Comparison of ENCODE assay signal across 4 cellular contexts in the genomic region with DNA sequence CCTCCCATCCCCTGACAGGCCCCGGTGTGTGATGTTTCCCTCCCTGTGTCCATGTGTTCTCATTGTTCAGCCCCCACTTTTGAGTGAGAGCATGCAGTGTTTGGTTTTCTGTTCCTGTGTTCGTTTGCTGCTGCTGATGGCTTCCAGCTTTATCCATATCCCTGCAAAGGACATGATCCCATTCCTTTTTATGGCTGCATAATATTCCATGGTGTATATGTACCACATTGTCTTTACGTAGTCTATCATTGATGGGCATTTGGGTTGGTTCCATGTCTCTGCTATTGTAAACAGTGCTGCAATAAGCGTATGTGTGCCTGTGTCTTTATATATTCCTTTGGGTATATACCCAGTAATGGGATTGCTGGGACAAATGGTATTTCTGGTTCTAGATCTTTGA. TPM values are rescaled to one million over a fixed set of nuclear protein-coding genes. Genes with fewer than 3 reads are reported as not detected.
DNase-seq lines count a peak whose midpoint lies in the region; ATAC-seq, FAIRE-seq and TF ChIP-seq lines count a peak whose summit lies in the region.
"Not testable (repeated sequence)": the region's sequence is repeated elsewhere in the genome, so short reads cannot be mapped to it uniquely, and the experiment has no call there.

No MANE protein-coding gene starts in this region.

- not testable (repeated sequence) for H4K20me1 ChIP-seq in K562 (replicated peaks; ENCODE audit: control insufficient read depth, insufficient read depth, low read length)

- CTCF ChIA-PET in HEK293 (lab: Yijun Ruan, JAX); K562 (lab: Yijun Ruan, JAX; ENCODE audit: low intra/inter-chr PET ratio): not testable (repeated sequence)

- ATAC-seq in SK-N-SH treated with all-trans-retinoic acid at 6 μM for 48 hours, K562: not testable (repeated sequence)

- DNase-seq in K562 (ENCODE audit: extremely low read depth in 1 of 4, low spot score in 3 of 4); endothelial cell (ENCODE audit: low spot score): not testable (repeated sequence)

- H3K36me3 Mint-ChIP-seq in endothelial cell (ENCODE audit: low read depth, unreplicated experiment), result not testable (repeated sequence)

- not testable (repeated sequence) for H3K4me1 ChIP-seq in HEK293 (ENCODE audit: control insufficient read depth, insufficient read depth, low read length); K562 (replicated peaks in 1 of 2; ENCODE audit: control insufficient read depth in 2 of 2, insufficient read depth in 2 of 2, low read length in 2 of 2)

- TF ChIP-seq RAD21 in K562 (CRISPR knock-in tag; conservative IDR thresholded peaks at IDR 0.05 in 1 of 2, IDR thresholded peaks at IDR 0.05 in 1 of 2), result not testable (repeated sequence)

- H3K27ac ChIP-seq in HEK293 (ENCODE audit: extremely low read depth, low read depth, low read length); K562 (ENCODE audit: extremely low read depth, low read depth, low read length): not testable (repeated sequence)

- intact Hi-C loops in K562 (cut with micrococcal nuclease), result not testable (repeated sequence)

- H3K36me3 ChIP-seq in HEK293 (ENCODE audit: control insufficient read depth in 2 of 2, insufficient read depth in 1 of 2, low read length in 2 of 2); K562 (ENCODE audit: control insufficient read depth, insufficient read depth, low read length): not testable (repeated sequence)

- TF ChIP-seq POLR2A in K562 (conservative IDR thresholded peaks at IDR 0.05), result not testable (repeated sequence)

- in situ Hi-C loops in K562 (cut with MboI), result not testable (repeated sequence)

- not testable (repeated sequence) for H3K4me3 ChIP-seq in HEK293 (ENCODE audit: low read depth, low read length); K562

- TF ChIP-seq CTCF in HEK293 (tag by site-specific recombination; IDR thresholded peaks at IDR 0.05); K562 (IDR thresholded peaks at IDR 0.05 in 2 of 3, conservative IDR thresholded peaks at IDR 0.05 in 1 of 3; ENCODE audit: insufficient read depth in 2 of 3, low read depth in 1 of 3, low read length in 3 of 3); endothelial cell (IDR thresholded peaks at IDR 0.05; ENCODE audit: unreplicated experiment): not testable (repeated sequence)

- not testable (repeated sequence) for FAIRE-seq in K562 (lab: Jason Lieb, UNC)

- BruUV-seq in K562 (replicated peaks; lab: Mats Ljungman, UMichigan), result not testable (repeated sequence)

- H2AFZ ChIP-seq in K562 (ENCODE audit: low read depth, low read length), result not testable (repeated sequence)

- 24% methylated on average over 4 of the region's 4 CpGs for WGBS in K562 (ENCODE audit: insufficient coverage, low coverage, missing lambda C conversion rate)

- not testable (repeated sequence) for H3K9me3 ChIP-seq in HEK293 (ENCODE audit: control insufficient read depth, insufficient read depth, low read depth, low read length); K562 (replicated peaks; ENCODE audit: control insufficient read depth, insufficient read depth, low read depth, low read length)

- H3K9me1 ChIP-seq in K562 (ENCODE audit: control insufficient read depth, insufficient read depth, low read length), result not testable (repeated sequence)

- H3K9me3 Mint-ChIP-seq in endothelial cell (ENCODE audit: unreplicated experiment), result not testable (repeated sequence)

- TF ChIP-seq EP300 in K562 (IDR thresholded peaks at IDR 0.05; ENCODE audit: low read length), result not testable (repeated sequence)

- not testable (repeated sequence) for H3K79me2 ChIP-seq in K562 (ENCODE audit: control insufficient read depth, insufficient read depth, low read length)

- H3K27me3 Mint-ChIP-seq in endothelial cell (ENCODE audit: unreplicated experiment), result not testable (repeated sequence)

- not testable (repeated sequence) for H3K4me2 ChIP-seq in K562 (ENCODE audit: insufficient read depth, low read length)

- not testable (repeated sequence) for H3K9ac ChIP-seq in K562 (ENCODE audit: insufficient read depth in 1 of 2, low read depth in 2 of 2, low read length in 2 of 2)

- not testable (repeated sequence) for H3K4me1 Mint-ChIP-seq in endothelial cell (ENCODE audit: unreplicated experiment)

- not testable (repeated sequence) for H3K27me3 ChIP-seq in K562 (ENCODE audit: control insufficient read depth in 2 of 2, insufficient read depth in 2 of 2, low read length in 2 of 2)

- POLR2A ChIA-PET in HEK293 (lab: Yijun Ruan, JAX); K562 (lab: Yijun Ruan, JAX): not testable (repeated sequence)

- H3K4me3 Mint-ChIP-seq in endothelial cell (ENCODE audit: unreplicated experiment), result not testable (repeated sequence)

- H3K27ac Mint-ChIP-seq in endothelial cell (ENCODE audit: unreplicated experiment), result peak overlapping the region; percentile 42

TF ChIP-seq in HEK293, 187 proteins besides CTCF, POLR2A, EP300 and RAD21:
- peak; percentile 73 for TF ChIP-seq ZNF146 (tag by site-specific recombination; IDR thresholded peaks at IDR 0.05)

TF ChIP-seq in SK-N-SH treated with all-trans-retinoic acid at 6 μM for 48 hours, 23 proteins besides CTCF, POLR2A, EP300 and RAD21:
- TF ChIP-seq ZNF8 (CRISPR knock-in tag; IDR thresholded peaks at IDR 0.05), result peak; percentile 76

TF ChIP-seq in K562, 482 proteins besides CTCF, POLR2A, EP300 and RAD21:
- peak; percentile 61 for TF ChIP-seq ZNF146 (CRISPR knock-in tag; IDR thresholded peaks at IDR 0.05; ENCODE audit: unreplicated experiment)

RNA-seq across cellular contexts. Expression of gene ZNF92, which starts 29.1 kb away (rescaled TPM):
- total RNA-seq in K562 (2011; cell fraction: chromatin; rRNA removed; ENCODE audit: low replicate concordance), result 9.2 and 30.2 TPM in 2 replicates
- total RNA-seq in K562 (2011; cell fraction: nucleolus; rRNA removed), result 6.2 and 8.2 TPM in 2 replicates
- total RNA-seq in K562 (2011; cell fraction: nucleoplasm; rRNA removed), result 10.1 and 14.3 TPM in 2 replicates
- total RNA-seq in K562 (2014; rRNA removed) (11.7 and 12.6 TPM in 2 replicates), K562 (2014; rRNA removed; fragmentation: Illumina TruSeq; extraction: Trizol) (27.8 and 29.4 TPM in 2 replicates), K562 (2015; rRNA removed; fragmentation: Illumina TruSeq; extraction: Trizol) (26.6 and 29.4 TPM in 2 replicates), K562 (2021) (16.2 and 16.6 TPM in 2 replicates), endothelial cell (ENCODE audit: unreplicated experiment) (25.3 TPM)
- polyA plus RNA-seq in K562 (2011; rRNA removed) (9.7 and 12.5 TPM in 2 replicates), K562 (2014; fragmentation: Illumina TruSeq; extraction: Trizol) (15.8 and 21.9 TPM in 2 replicates), K562 (2014; fragmentation: Nextera tagmentation; extraction: Ambion mirVana) (10 to 100 TPM in 1 of 2 experiments, 1 to 10 TPM in 1; 8.9 to 11.0 TPM), K562 (2014; rRNA removed) (11.1 TPM in 2 replicates)
- polyA plus RNA-seq in K562 (2011; cell fraction: cytosol; rRNA removed), result 1.0 and 2.9 TPM in 2 replicates
- 3.8 and 4.6 TPM in 2 replicates for polyA plus RNA-seq in K562 (2011; cell fraction: nucleus; rRNA removed)
- polyA plus RNA-seq in K562 (2012), result 9.5 and 14.0 TPM in 2 replicates
- 16.7 and 18.8 TPM in 2 replicates for polyA minus RNA-seq in K562 (2011; rRNA and poly(A)+ RNA removed)
- 6.4 and 6.9 TPM in 2 replicates for polyA minus RNA-seq in K562 (2011; cell fraction: cytosol; rRNA and poly(A)+ RNA removed)
- 5.7 and 8.3 TPM in 2 replicates for polyA minus RNA-seq in K562 (2011; cell fraction: nucleus; rRNA and poly(A)+ RNA removed)
